In the genomic region with DNA sequence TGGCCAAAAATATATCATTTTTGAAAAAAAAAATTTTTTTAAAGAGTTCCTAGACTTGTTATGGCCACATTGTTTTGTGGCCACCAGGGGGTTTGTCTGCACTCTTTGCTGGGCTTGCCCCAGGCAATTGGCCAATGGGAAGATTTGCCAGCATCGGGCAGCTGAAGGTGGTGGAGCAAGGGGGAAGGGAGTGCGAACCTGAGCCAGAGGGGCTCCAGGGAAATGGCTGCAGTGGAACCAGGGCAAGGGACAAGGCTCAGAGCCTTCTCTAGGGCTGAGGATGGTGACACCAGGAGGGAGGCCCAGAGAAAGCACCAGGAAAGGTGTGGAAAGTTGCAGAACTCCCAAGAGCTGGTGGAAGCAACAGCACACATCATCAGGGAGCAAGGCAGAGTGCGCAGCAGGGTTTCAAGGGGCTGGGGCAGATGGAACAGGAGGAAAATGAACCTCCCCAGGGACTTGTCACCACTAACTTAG, we compare ENCODE assay signal across 1 cellular context.
TF ChIP-seq lines count a peak whose summit lies in the region.

No MANE protein-coding gene starts in this region.

TF ChIP-seq in HepG2, 621 proteins besides CTCF, POLR2A, EP300 and RAD21 (continued from another document and continues in another):
- TF ChIP-seq ZNF446 (CRISPR knock-in tag; IDR thresholded peaks at IDR 0.05) (no peak), FOSL2 (CRISPR knock-in tag; IDR thresholded peaks at IDR 0.05) (peak; percentile 29; the same call in 1 of the 2 replicates), HMG20B (CRISPR knock-in tag; conservative IDR thresholded peaks at IDR 0.05) (no peak), ZNF510 (CRISPR knock-in tag; IDR thresholded peaks at IDR 0.05; ENCODE audit: low read depth) (no peak), XRCC5 (optimal IDR thresholded peaks at IDR 0.05; ENCODE audit: low read length) (peak; percentile 93), ATF7 (IDR thresholded peaks at IDR 0.05) (no peak), ATF7 (CRISPR knock-in tag; IDR thresholded peaks at IDR 0.05) (no peak), GATAD2A (CRISPR knock-in tag; IDR thresholded peaks at IDR 0.05) (peak; percentile 71), ZBTB38 (CRISPR knock-in tag; IDR thresholded peaks at IDR 0.05) (peak; percentile 45; the same call in 1 of the 2 replicates), ZFP1 (CRISPR knock-in tag; IDR thresholded peaks at IDR 0.05) (no peak), HMGA1 (CRISPR knock-in tag; conservative IDR thresholded peaks at IDR 0.05) (no peak), ZNF768 (CRISPR knock-in tag; IDR thresholded peaks at IDR 0.05) (no peak), GTF2F1 (IDR thresholded peaks at IDR 0.05; ENCODE audit: low read length) (no peak), ZSCAN9 (CRISPR knock-in tag; IDR thresholded peaks at IDR 0.05; ENCODE audit: borderline replicate concordance) (peak; percentile 83), FOXC1 (CRISPR knock-in tag; IDR thresholded peaks at IDR 0.05; ENCODE audit: borderline replicate concordance) (no peak), ZNF24 (IDR thresholded peaks at IDR 0.05) (no peak), ARID2 (CRISPR knock-in tag; IDR thresholded peaks at IDR 0.05; ENCODE audit: borderline replicate concordance) (no peak), MIER2 (CRISPR knock-in tag; IDR thresholded peaks at IDR 0.05) (peak; percentile 49; the same call in 1 of the 2 replicates), JDP2 (CRISPR knock-in tag; IDR thresholded peaks at IDR 0.05; ENCODE audit: borderline replicate concordance) (no peak), CHD2 (IDR thresholded peaks at IDR 0.05; ENCODE audit: low read depth, low read length) (no peak), ZNF556 (CRISPR knock-in tag; IDR thresholded peaks at IDR 0.05; ENCODE audit: borderline replicate concordance) (0 out of 2 replicates have a peak, but pooled peaks have one; percentile 32), ZFX (CRISPR knock-in tag; IDR thresholded peaks at IDR 0.05; ENCODE audit: low read depth) (no peak), SAP130 (CRISPR knock-in tag; IDR thresholded peaks at IDR 0.05; ENCODE audit: low read depth) (peak; percentile 63), YEATS4 (CRISPR knock-in tag; IDR thresholded peaks at IDR 0.05; ENCODE audit: borderline replicate concordance) (no peak), MIER3 (CRISPR knock-in tag; IDR thresholded peaks at IDR 0.05; ENCODE audit: borderline replicate concordance) (no peak), MAF1 (CRISPR knock-in tag; IDR thresholded peaks at IDR 0.05; ENCODE audit: borderline replicate concordance) (no peak), ZNF720 (CRISPR knock-in tag; IDR thresholded peaks at IDR 0.05) (peak; percentile 67; the same call in 1 of the 2 replicates), SMC3 (IDR thresholded peaks at IDR 0.05; ENCODE audit: low read length) (peak; percentile 82), GTF3A (CRISPR knock-in tag; conservative IDR thresholded peaks at IDR 0.05) (0 out of 2 replicates have a peak, but pooled peaks have one; percentile 38), ZNF660 (CRISPR knock-in tag; IDR thresholded peaks at IDR 0.05; ENCODE audit: borderline replicate concordance, low read depth) (no peak), ZNF773 (CRISPR knock-in tag; IDR thresholded peaks at IDR 0.05; ENCODE audit: borderline replicate concordance) (no peak), MEF2D (CRISPR knock-in tag; IDR thresholded peaks at IDR 0.05) (peak; percentile 50; the same call in 1 of the 2 replicates), RXRB (CRISPR knock-in tag; IDR thresholded peaks at IDR 0.05; ENCODE audit: borderline replicate concordance) (peak; percentile 21; the same call in 1 of the 2 replicates), MIXL1 (CRISPR knock-in tag; IDR thresholded peaks at IDR 0.05) (0 out of 2 replicates have a peak, but pooled peaks have one; percentile 27), CENPX (CRISPR knock-in tag; IDR thresholded peaks at IDR 0.05) (no peak), TOPORS (CRISPR knock-in tag; IDR thresholded peaks at IDR 0.05) (no peak), KAT8 (CRISPR knock-in tag; IDR thresholded peaks at IDR 0.05) (peak; percentile 27; the same call in 1 of the 2 replicates), ZNF577 (CRISPR knock-in tag; IDR thresholded peaks at IDR 0.05; ENCODE audit: borderline replicate concordance, low read depth) (no peak)
- TF ChIP-seq, protein P1, sequence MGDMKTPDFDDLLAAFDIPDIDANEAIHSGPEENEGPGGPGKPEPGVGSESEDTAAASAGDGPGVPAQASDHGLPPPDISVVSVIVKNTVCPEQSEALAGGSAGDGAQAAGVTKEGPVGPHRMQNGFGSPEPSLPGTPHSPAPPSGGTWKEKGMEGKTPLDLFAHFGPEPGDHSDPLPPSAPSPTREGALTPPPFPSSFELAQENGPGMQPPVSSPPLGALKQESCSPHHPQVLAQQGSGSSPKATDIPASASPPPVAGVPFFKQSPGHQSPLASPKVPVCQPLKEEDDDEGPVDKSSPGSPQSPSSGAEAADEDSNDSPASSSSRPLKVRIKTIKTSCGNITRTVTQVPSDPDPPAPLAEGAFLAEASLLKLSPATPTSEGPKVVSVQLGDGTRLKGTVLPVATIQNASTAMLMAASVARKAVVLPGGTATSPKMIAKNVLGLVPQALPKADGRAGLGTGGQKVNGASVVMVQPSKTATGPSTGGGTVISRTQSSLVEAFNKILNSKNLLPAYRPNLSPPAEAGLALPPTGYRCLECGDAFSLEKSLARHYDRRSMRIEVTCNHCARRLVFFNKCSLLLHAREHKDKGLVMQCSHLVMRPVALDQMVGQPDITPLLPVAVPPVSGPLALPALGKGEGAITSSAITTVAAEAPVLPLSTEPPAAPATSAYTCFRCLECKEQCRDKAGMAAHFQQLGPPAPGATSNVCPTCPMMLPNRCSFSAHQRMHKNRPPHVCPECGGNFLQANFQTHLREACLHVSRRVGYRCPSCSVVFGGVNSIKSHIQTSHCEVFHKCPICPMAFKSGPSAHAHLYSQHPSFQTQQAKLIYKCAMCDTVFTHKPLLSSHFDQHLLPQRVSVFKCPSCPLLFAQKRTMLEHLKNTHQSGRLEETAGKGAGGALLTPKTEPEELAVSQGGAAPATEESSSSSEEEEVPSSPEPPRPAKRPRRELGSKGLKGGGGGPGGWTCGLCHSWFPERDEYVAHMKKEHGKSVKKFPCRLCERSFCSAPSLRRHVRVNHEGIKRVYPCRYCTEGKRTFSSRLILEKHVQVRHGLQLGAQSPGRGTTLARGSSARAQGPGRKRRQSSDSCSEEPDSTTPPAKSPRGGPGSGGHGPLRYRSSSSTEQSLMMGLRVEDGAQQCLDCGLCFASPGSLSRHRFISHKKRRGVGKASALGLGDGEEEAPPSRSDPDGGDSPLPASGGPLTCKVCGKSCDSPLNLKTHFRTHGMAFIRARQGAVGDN (CRISPR knock-in tag; IDR thresholded peaks at IDR 0.05) = peak; percentile 72
- TF ChIP-seq, protein P2, sequence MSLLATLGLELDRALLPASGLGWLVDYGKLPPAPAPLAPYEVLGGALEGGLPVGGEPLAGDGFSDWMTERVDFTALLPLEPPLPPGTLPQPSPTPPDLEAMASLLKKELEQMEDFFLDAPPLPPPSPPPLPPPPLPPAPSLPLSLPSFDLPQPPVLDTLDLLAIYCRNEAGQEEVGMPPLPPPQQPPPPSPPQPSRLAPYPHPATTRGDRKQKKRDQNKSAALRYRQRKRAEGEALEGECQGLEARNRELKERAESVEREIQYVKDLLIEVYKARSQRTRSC (CRISPR knock-in tag; IDR thresholded peaks at IDR 0.05; ENCODE audit: low read depth) = no peak
- TF ChIP-seq, protein P3, sequence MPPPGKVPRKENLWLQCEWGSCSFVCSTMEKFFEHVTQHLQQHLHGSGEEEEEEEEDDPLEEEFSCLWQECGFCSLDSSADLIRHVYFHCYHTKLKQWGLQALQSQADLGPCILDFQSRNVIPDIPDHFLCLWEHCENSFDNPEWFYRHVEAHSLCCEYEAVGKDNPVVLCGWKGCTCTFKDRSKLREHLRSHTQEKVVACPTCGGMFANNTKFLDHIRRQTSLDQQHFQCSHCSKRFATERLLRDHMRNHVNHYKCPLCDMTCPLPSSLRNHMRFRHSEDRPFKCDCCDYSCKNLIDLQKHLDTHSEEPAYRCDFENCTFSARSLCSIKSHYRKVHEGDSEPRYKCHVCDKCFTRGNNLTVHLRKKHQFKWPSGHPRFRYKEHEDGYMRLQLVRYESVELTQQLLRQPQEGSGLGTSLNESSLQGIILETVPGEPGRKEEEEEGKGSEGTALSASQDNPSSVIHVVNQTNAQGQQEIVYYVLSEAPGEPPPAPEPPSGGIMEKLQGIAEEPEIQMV (CRISPR knock-in tag; IDR thresholded peaks at IDR 0.05; ENCODE audit: low read depth) = 0 out of 2 replicates have a peak, but pooled peaks have one; percentile 68
- TF ChIP-seq, protein P4, sequence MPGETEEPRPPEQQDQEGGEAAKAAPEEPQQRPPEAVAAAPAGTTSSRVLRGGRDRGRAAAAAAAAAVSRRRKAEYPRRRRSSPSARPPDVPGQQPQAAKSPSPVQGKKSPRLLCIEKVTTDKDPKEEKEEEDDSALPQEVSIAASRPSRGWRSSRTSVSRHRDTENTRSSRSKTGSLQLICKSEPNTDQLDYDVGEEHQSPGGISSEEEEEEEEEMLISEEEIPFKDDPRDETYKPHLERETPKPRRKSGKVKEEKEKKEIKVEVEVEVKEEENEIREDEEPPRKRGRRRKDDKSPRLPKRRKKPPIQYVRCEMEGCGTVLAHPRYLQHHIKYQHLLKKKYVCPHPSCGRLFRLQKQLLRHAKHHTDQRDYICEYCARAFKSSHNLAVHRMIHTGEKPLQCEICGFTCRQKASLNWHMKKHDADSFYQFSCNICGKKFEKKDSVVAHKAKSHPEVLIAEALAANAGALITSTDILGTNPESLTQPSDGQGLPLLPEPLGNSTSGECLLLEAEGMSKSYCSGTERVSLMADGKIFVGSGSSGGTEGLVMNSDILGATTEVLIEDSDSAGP (CRISPR knock-in tag; IDR thresholded peaks at IDR 0.05; ENCODE audit: borderline replicate concordance) = peak; percentile 54; the same call in 1 of the 2 replicates
- TF ChIP-seq, protein P5, sequence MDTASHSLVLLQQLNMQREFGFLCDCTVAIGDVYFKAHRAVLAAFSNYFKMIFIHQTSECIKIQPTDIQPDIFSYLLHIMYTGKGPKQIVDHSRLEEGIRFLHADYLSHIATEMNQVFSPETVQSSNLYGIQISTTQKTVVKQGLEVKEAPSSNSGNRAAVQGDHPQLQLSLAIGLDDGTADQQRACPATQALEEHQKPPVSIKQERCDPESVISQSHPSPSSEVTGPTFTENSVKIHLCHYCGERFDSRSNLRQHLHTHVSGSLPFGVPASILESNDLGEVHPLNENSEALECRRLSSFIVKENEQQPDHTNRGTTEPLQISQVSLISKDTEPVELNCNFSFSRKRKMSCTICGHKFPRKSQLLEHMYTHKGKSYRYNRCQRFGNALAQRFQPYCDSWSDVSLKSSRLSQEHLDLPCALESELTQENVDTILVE (CRISPR knock-in tag; IDR thresholded peaks at IDR 0.05) = no peak
- TF ChIP-seq, protein P6, sequence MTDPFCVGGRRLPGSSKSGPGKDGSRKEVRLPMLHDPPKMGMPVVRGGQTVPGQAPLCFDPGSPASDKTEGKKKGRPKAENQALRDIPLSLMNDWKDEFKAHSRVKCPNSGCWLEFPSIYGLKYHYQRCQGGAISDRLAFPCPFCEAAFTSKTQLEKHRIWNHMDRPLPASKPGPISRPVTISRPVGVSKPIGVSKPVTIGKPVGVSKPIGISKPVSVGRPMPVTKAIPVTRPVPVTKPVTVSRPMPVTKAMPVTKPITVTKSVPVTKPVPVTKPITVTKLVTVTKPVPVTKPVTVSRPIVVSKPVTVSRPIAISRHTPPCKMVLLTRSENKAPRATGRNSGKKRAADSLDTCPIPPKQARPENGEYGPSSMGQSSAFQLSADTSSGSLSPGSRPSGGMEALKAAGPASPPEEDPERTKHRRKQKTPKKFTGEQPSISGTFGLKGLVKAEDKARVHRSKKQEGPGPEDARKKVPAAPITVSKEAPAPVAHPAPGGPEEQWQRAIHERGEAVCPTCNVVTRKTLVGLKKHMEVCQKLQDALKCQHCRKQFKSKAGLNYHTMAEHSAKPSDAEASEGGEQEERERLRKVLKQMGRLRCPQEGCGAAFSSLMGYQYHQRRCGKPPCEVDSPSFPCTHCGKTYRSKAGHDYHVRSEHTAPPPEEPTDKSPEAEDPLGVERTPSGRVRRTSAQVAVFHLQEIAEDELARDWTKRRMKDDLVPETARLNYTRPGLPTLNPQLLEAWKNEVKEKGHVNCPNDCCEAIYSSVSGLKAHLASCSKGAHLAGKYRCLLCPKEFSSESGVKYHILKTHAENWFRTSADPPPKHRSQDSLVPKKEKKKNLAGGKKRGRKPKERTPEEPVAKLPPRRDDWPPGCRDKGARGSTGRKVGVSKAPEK (CRISPR knock-in tag; IDR thresholded peaks at IDR 0.05; ENCODE audit: borderline replicate concordance) = no peak
- TF ChIP-seq, protein P7, sequence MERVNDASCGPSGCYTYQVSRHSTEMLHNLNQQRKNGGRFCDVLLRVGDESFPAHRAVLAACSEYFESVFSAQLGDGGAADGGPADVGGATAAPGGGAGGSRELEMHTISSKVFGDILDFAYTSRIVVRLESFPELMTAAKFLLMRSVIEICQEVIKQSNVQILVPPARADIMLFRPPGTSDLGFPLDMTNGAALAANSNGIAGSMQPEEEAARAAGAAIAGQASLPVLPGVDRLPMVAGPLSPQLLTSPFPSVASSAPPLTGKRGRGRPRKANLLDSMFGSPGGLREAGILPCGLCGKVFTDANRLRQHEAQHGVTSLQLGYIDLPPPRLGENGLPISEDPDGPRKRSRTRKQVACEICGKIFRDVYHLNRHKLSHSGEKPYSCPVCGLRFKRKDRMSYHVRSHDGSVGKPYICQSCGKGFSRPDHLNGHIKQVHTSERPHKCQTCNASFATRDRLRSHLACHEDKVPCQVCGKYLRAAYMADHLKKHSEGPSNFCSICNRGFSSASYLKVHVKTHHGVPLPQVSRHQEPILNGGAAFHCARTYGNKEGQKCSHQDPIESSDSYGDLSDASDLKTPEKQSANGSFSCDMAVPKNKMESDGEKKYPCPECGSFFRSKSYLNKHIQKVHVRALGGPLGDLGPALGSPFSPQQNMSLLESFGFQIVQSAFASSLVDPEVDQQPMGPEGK (CRISPR knock-in tag; IDR thresholded peaks at IDR 0.05) = peak; percentile 33; the same call in 1 of the 2 replicates
- TF ChIP-seq, protein P8, sequence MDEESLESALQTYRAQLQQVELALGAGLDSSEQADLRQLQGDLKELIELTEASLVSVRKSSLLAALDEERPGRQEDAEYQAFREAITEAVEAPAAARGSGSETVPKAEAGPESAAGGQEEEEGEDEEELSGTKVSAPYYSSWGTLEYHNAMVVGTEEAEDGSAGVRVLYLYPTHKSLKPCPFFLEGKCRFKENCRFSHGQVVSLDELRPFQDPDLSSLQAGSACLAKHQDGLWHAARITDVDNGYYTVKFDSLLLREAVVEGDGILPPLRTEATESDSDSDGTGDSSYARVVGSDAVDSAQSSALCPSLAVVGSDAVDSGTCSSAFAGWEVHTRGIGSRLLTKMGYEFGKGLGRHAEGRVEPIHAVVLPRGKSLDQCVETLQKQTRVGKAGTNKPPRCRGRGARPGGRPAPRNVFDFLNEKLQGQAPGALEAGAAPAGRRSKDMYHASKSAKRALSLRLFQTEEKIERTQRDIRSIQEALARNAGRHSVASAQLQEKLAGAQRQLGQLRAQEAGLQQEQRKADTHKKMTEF (CRISPR knock-in tag; IDR thresholded peaks at IDR 0.05) = no peak; the same call in 1 of the 2 replicates
- TF ChIP-seq, protein P9, sequence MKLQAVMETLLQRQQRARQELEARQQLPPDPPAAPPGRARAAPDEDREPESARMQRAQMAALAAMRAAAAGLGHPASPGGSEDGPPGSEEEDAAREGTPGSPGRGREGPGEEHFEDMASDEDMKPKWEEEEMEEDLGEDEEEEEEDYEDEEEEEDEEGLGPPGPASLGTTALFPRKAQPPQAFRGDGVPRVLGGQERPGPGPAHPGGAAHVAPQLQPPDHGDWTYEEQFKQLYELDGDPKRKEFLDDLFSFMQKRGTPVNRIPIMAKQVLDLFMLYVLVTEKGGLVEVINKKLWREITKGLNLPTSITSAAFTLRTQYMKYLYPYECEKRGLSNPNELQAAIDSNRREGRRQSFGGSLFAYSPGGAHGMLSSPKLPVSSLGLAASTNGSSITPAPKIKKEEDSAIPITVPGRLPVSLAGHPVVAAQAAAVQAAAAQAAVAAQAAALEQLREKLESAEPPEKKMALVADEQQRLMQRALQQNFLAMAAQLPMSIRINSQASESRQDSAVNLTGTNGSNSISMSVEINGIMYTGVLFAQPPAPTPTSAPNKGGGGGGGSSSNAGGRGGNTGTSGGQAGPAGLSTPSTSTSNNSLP (IDR thresholded peaks at IDR 0.05; ENCODE audit: low read depth, low read length) = no peak
